Comparison of ENCODE assay signal across 8 cellular contexts in genomic region chr18:35581555-35582309, GRCh38. TPM values are rescaled to one million over a fixed set of nuclear protein-coding genes. Genes with fewer than 3 reads are reported as not detected.
DNase-seq lines count a peak whose midpoint lies in the region; ATAC-seq and TF ChIP-seq lines count a peak whose summit lies in the region.

TSS of gene GALNT1 (plus strand) at chr18:35581740. CDS start at chr18:35654663, 72,923 bp downstream.

- H3K4me2 ChIP-seq in Loucy (ENCODE audit: low read depth, low read length, poor library complexity, severe bottlenecking) = peak within 1 kb of the TSS; percentile 98

- H2AFZ ChIP-seq in Loucy (ENCODE audit: low read length) = peak within 1 kb of the TSS; percentile 87

- H3K9ac ChIP-seq in Loucy (ENCODE audit: low read depth, low read length, poor library complexity, severe bottlenecking) = peak within 1 kb of the TSS; percentile 82

- H3K4me3 ChIP-seq in Loucy (ENCODE audit: low read length, poor library complexity, severe bottlenecking) (peak within 1 kb of the TSS; percentile 95), fibroblast of villous mesenchyme (ENCODE audit: low read depth, low read length) (peak within 1 kb of the TSS; percentile 77)

- H3K36me3 Mint-ChIP-seq in neural crest cell (ENCODE audit: low read depth) = peaks cover 26% of the 10 kb centered on the region

- no peaks in the 10 kb centered on the region for H3K9me2 ChIP-seq in Loucy (replicated peaks; ENCODE audit: low read depth, low read length)

- H3F3A ChIP-seq in Loucy (ENCODE audit: low read depth) = no peaks in the 10 kb centered on the region

- 0 out of 2 replicates have a peak, but pooled peaks cover 4% of the 10 kb centered on the region for H3K9me3 ChIP-seq in Loucy (ENCODE audit: insufficient read depth, low read depth, low read length)

- TF ChIP-seq CTCF in Loucy (conservative IDR thresholded peaks at IDR 0.05; ENCODE audit: low read length) (no peak), fibroblast of villous mesenchyme (IDR thresholded peaks at IDR 0.05; ENCODE audit: insufficient read depth, low read depth, low read length) (no peak), neural crest cell (conservative IDR thresholded peaks at IDR 0.05) (no peak)

- peaks cover 14% of the 10 kb centered on the region for H3K9me3 Mint-ChIP-seq in neural crest cell

- peak within 1 kb of the TSS; percentile 78 for H3K27ac Mint-ChIP-seq in neural crest cell (ENCODE audit: unreplicated experiment)

- no peak for ATAC-seq in GM18861 (IDR thresholded peaks at IDR 0.05; ENCODE audit: unreplicated experiment)

- H3K79me2 ChIP-seq in Loucy (ENCODE audit: insufficient read depth, low read length) = peaks cover 47% of the 10 kb centered on the region

- DNase-seq in DMS53 (lab: John Stamatoyannopoulos, UW) (peak; percentile 70), DMS53 treated with DMSO at 0.1 percent for 48 hours (lab: John Stamatoyannopoulos, UW; ENCODE audit: unreplicated experiment) (no peak), activated T-helper 1 cell treated with Interleukin-2 at 50 U/mL for 16 hours (ENCODE audit: low read depth) (peak; percentile 2), fibroblast of villous mesenchyme (ENCODE audit: low read depth) (peak; percentile 12), neural crest cell (ENCODE audit: low read depth, low spot score) (peak; percentile 12), NCI-H1048 (lab: John Stamatoyannopoulos, UW) (no peak)

- H3K4me1 Mint-ChIP-seq in neural crest cell = peaks cover 20% of the 10 kb centered on the region

- peak within 1 kb of the TSS; percentile 94 for H3K4me3 Mint-ChIP-seq in neural crest cell

- no peaks in the 10 kb centered on the region for H3K27me3 ChIP-seq in Loucy (ENCODE audit: insufficient read depth, low read length, poor library complexity, severe bottlenecking)

- peaks cover 12% of the 10 kb centered on the region for H4K20me1 ChIP-seq in Loucy (ENCODE audit: insufficient read depth, low read length, poor library complexity, severe bottlenecking)

- H3K36me3 ChIP-seq in Loucy (ENCODE audit: insufficient read depth, low read length) = no peaks in the 10 kb centered on the region

- no peaks in the 10 kb centered on the region for H3K27me3 Mint-ChIP-seq in neural crest cell (ENCODE audit: low read depth)

- H3K4me1 ChIP-seq in Loucy (ENCODE audit: insufficient read depth, low read length, poor library complexity, severe bottlenecking) = peaks cover 13% of the 10 kb centered on the region

RNA-seq across cellular contexts. Expression of gene GALNT1, which starts in this region (rescaled TPM):
- total RNA-seq in fibroblast of villous mesenchyme = 56.7 and 82.9 TPM in 2 replicates
- total RNA-seq in neural crest cell = 92.3 and 93.5 TPM in 2 replicates

Comparison
In these comparisons a context has a peak if more than half of its experiments do, and no peak if none do; other contexts are left out.
1. DNase-seq: peak in DMS53 (single experiment), activated T-helper 1 cell treated with Interleukin-2 at 50 U/mL for 16 hours (single experiment), fibroblast of villous mesenchyme (single experiment) and neural crest cell (single experiment); none in DMS53 treated with DMSO at 0.1 percent for 48 hours (single experiment) and NCI-H1048 (single experiment).